ENCODE assay signal across 28 cellular contexts in the genomic region with DNA sequence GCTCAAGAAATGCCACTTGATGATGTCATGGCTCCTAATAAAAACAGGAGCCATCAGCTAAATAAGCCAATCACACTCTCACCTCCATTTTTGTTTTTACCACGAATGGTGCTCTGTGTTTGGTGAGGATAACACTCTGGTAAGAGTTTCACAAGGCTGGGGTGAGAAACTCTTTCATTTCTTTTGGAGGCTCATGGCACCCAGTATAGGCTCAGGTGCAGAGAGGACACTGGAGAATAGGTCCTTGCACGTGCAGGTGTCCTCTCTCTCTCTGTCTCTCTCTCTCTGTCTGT.
"Had no signal": no experiment of that assay in that cellular context is flagged by ENCODE, and none has a peak within 500 bp of the region (broad histone marks: within the 10 kb centered on the region; RNA-seq: fewer than 3 reads in every experiment).

No MANE protein-coding gene starts in this region.

- H3K27me3 ChIP-seq: ascending aorta, brain microvascular endothelial cell, dorsolateral prefrontal cortex, gastrocnemius medialis, neutrophil, stomach, thyroid gland, upper lobe of left lung, vagina had no signal

- H3K9me3 ChIP-seq: ascending aorta, gastrocnemius medialis, left ventricle myocardium inferior, mucosa of descending colon, neutrophil, stomach, thyroid gland, upper lobe of left lung, vagina had no signal

- H3K4me1 ChIP-seq: ascending aorta, left ventricle myocardium inferior, thyroid gland, upper lobe of left lung, vagina had no signal

- H3K27ac ChIP-seq: ascending aorta, brain microvascular endothelial cell, coronary artery, gastrocnemius medialis, left ventricle myocardium inferior, neutrophil, skin epidermis, stomach, thyroid gland, upper lobe of left lung, vagina, WERI-Rb-1 had no signal

- H3K36me3 Mint-ChIP-seq: activated naive CD4-positive, alpha-beta T cell treated with anti-CD3 and anti-CD28 coated beads, Interleukin-2, amount 10 ng/mL, durations not matched to agents 7 days and 5 days had no signal

- ATAC-seq: gastrocnemius medialis, mucosa of descending colon, sciatic nerve, SK-N-SH treated with all-trans-retinoic acid at 6 μM for 48 hours, T-helper 17 cell had no signal

- H3K4me1 Mint-ChIP-seq: nephron had no signal

- DNase-seq: activated CD4-positive, alpha-beta T cell treated with anti-CD3 and anti-CD28 coated beads, Interleukin-2, amount 50 U/mL, for 1 hour; activated CD4-positive, CD25-positive, alpha-beta regulatory T cell treated with anti-CD3 and anti-CD28 coated beads, Interleukin-2, amount 50 U/mL, for 72 hours; activated naive CD4-positive, alpha-beta T cell treated with anti-CD3 and anti-CD28 coated beads, Interleukin-2, amount 10 ng/mL, durations not matched to agents 7 days and 5 days; activated T-cell treated with anti-CD3 and anti-CD28 coated beads, Interleukin-2, amount 50 U/mL, for 4 hours; brain microvascular endothelial cell; dorsolateral prefrontal cortex; effector memory CD4-positive, alpha-beta T cell; gastrocnemius medialis; glutamatergic neuron; left ventricle myocardium inferior; mesendoderm; mucosa of descending colon; stimulated activated CD4-positive, alpha-beta T cell treated with anti-CD3 and anti-CD28 coated beads, Interleukin-12 subunit alpha, Interleukin-12 subunit beta, amount 100 ng/mL, for 4 hours; stimulated activated CD4-positive, alpha-beta T cell treated with anti-CD3 and anti-CD28 coated beads, Interleukin-4, amount 100 ng/mL, for 1 hour; stomach; T-helper 17 cell; T1000; thyroid gland; upper lobe of left lung; WERI-Rb-1 had no signal

- H3K4me3 Mint-ChIP-seq: activated naive CD4-positive, alpha-beta T cell treated with anti-CD3 and anti-CD28 coated beads, Interleukin-2, amount 10 ng/mL, durations not matched to agents 7 days and 5 days; activated T-cell treated with anti-CD3 and anti-CD28 coated beads, Interleukin-2, amount 50 U/mL, for 4 hours; nephron; T-helper 17 cell had no signal

- H3K27ac Mint-ChIP-seq: activated naive CD4-positive, alpha-beta T cell treated with anti-CD3 and anti-CD28 coated beads, Interleukin-2, amount 10 ng/mL, durations not matched to agents 7 days and 5 days; nephron; T-helper 17 cell had no signal

- H3K9me3 Mint-ChIP-seq: activated naive CD4-positive, alpha-beta T cell treated with anti-CD3 and anti-CD28 coated beads, Interleukin-2, amount 10 ng/mL, durations not matched to agents 7 days and 5 days; activated T-cell treated with anti-CD3 and anti-CD28 coated beads, Interleukin-2, amount 50 U/mL, for 4 hours; nephron had no signal
